ENCODE assay signal across 17 cellular contexts in genomic region chr11:26914968-26915367, GRCh38.
DNase-seq lines count a peak whose midpoint lies in the region; ATAC-seq and TF ChIP-seq lines count a peak whose summit lies in the region.
"Had no signal": no experiment of that assay in that cellular context is flagged by ENCODE, and none has a peak within 500 bp of the region (broad histone marks: within the 10 kb centered on the region; RNA-seq: fewer than 3 reads in every experiment).

No MANE protein-coding gene starts in this region.

- CTCF ChIA-PET in activated CD8-positive, alpha-beta memory T cell treated with anti-CD3 and anti-CD28 coated beads, Interleukin-2, amount 10 ng/mL, durations not matched to agents 7 days and 5 days (lab: Charles Lee) = no interaction called here

- ATAC-seq in GM19467 (IDR thresholded peaks at IDR 0.05; ENCODE audit: unreplicated experiment) = peak; percentile 74
- peak; percentile 61 for ATAC-seq in HG02884 (IDR thresholded peaks at IDR 0.05; ENCODE audit: unreplicated experiment)
- peak; percentile 59 for ATAC-seq in HG03565 (IDR thresholded peaks at IDR 0.05; ENCODE audit: unreplicated experiment)
- ATAC-seq in activated CD8-positive, alpha-beta memory T cell treated with anti-CD3 and anti-CD28 coated beads, Interleukin-2, amount 10 ng/mL, durations not matched to agents 7 days and 5 days = no peak
- ATAC-seq: activated CD4-positive, CD25-positive, alpha-beta regulatory T cell treated with anti-CD3 and anti-CD28 coated beads, Interleukin-2, amount 50 U/mL, for 24 hours; gastrocnemius medialis had no signal

- no peak overlapping the region for H3K27ac Mint-ChIP-seq in activated CD8-positive, alpha-beta memory T cell treated with anti-CD3 and anti-CD28 coated beads, Interleukin-2, amount 10 ng/mL, durations not matched to agents 7 days and 5 days
- H3K27ac Mint-ChIP-seq in immature natural killer cell = no peak overlapping the region

- TF ChIP-seq CTCF in GM06990 (IDR thresholded peaks at IDR 0.05; ENCODE audit: insufficient read depth, low read length, poor library complexity, severe bottlenecking) = no peak
- no peak for TF ChIP-seq CTCF in coronary artery (IDR thresholded peaks at IDR 0.05)

- H3K4me1 Mint-ChIP-seq in activated CD8-positive, alpha-beta memory T cell treated with anti-CD3 and anti-CD28 coated beads, Interleukin-2, amount 10 ng/mL, durations not matched to agents 7 days and 5 days = no peaks in the 10 kb centered on the region
- no peaks in the 10 kb centered on the region for H3K4me1 Mint-ChIP-seq in immature natural killer cell

- DNase-seq in GM06990 (ENCODE audit: extremely low read depth, insufficient read length) (peak; percentile 1), DMS 273 (lab: John Stamatoyannopoulos, UW; ENCODE audit: unreplicated experiment) (no peak), immature natural killer cell (no peak), coronary artery (ENCODE audit: low spot score) (no peak)
- no peak for DNase-seq in activated CD8-positive, alpha-beta memory T cell treated with anti-CD3 and anti-CD28 coated beads, Interleukin-2, amount 10 ng/mL, durations not matched to agents 7 days and 5 days
- DNase-seq: activated T-cell treated with anti-CD3 and anti-CD28 coated beads, Interleukin-2, amount 50 U/mL, for 48 hours; aorta; gastrocnemius medialis; Kasumi-1; NCI-H1930; sigmoid colon had no signal

- H3K27ac ChIP-seq in coronary artery = no peak overlapping the region
- H3K27ac ChIP-seq: 22Rv1, gastrocnemius medialis had no signal

- no peaks in the 10 kb centered on the region for H3K36me3 ChIP-seq in GM06990 (ENCODE audit: control insufficient read depth, insufficient read depth, low read length)
- H3K36me3 ChIP-seq: gastrocnemius medialis, sigmoid colon had no signal

- no peaks in the 10 kb centered on the region for H3K27me3 ChIP-seq in GM06990 (replicated peaks; ENCODE audit: control insufficient read depth, insufficient read depth, low read length)
- H3K27me3 ChIP-seq: gastrocnemius medialis, sigmoid colon had no signal

- H3K4me3 Mint-ChIP-seq in activated CD8-positive, alpha-beta memory T cell treated with anti-CD3 and anti-CD28 coated beads, Interleukin-2, amount 10 ng/mL, durations not matched to agents 7 days and 5 days = no peak overlapping the region
- H3K4me3 Mint-ChIP-seq in immature natural killer cell = no peak overlapping the region
- H3K4me3 Mint-ChIP-seq: nephron had no signal

- no peaks in the 10 kb centered on the region for H3K27me3 Mint-ChIP-seq in activated CD8-positive, alpha-beta memory T cell treated with anti-CD3 and anti-CD28 coated beads, Interleukin-2, amount 10 ng/mL, durations not matched to agents 7 days and 5 days
- H3K27me3 Mint-ChIP-seq in immature natural killer cell (ENCODE audit: low read depth in 3 of 3) = no peaks in the 10 kb centered on the region

- H3K4me3 ChIP-seq in GM06990 (replicated peaks; ENCODE audit: low read depth, low read length) (no peak overlapping the region), coronary artery (no peak overlapping the region)
- H3K4me3 ChIP-seq: gastrocnemius medialis, sigmoid colon had no signal

- H3K36me3 Mint-ChIP-seq in activated CD8-positive, alpha-beta memory T cell treated with anti-CD3 and anti-CD28 coated beads, Interleukin-2, amount 10 ng/mL, durations not matched to agents 7 days and 5 days = no peaks in the 10 kb centered on the region
- no peaks in the 10 kb centered on the region for H3K36me3 Mint-ChIP-seq in immature natural killer cell

- peaks cover 5% of the 10 kb centered on the region for H3K9me3 Mint-ChIP-seq in activated CD8-positive, alpha-beta memory T cell treated with anti-CD3 and anti-CD28 coated beads, Interleukin-2, amount 10 ng/mL, durations not matched to agents 7 days and 5 days (ENCODE audit: low read depth)
- H3K9me3 Mint-ChIP-seq in immature natural killer cell = peaks cover 1 to 31% (median 12%) of the 10 kb centered on the region in 6 donors
